Comparison of ENCODE assay signal across 31 cellular contexts in genomic region chr5:41844502-41844901, GRCh38.
"Had no signal": no experiment of that assay in that cellular context is flagged by ENCODE, and none has a peak within 500 bp of the region (broad histone marks: within the 10 kb centered on the region; RNA-seq: fewer than 3 reads in every experiment).

No MANE protein-coding gene starts in this region.

- ATAC-seq: activated CD8-positive, alpha-beta T cell treated with anti-CD3 and anti-CD28 coated beads for 36 hours; activated naive CD4-positive, alpha-beta T cell treated with anti-CD3 and anti-CD28 coated beads, Interleukin-2, amount 50 U/mL, for 72 hours; activated T-cell treated with anti-CD3 and anti-CD28 coated beads, Interleukin-2, amount 50 U/mL, for 4 hours; activated T-cell treated with anti-CD3 and anti-CD28 coated beads, Interleukin-2, amount 50 U/mL, for 72 hours; activated T-helper 17 cell treated with anti-CD3 and anti-CD28 coated beads, Interleukin-2, amount 50 U/mL, for 72 hours; body of pancreas; T-cell; T-helper 17 cell had no signal

- H3K4me1 ChIP-seq: breast epithelium had no signal

- DNase-seq: activated B cell treated with CpG ODN at 0.5 μM for 24 hours; activated CD4-positive, alpha-beta memory T cell treated with anti-CD3 and anti-CD28 coated beads for 36 hours; activated CD4-positive, alpha-beta T cell treated with anti-CD3 and anti-CD28 coated beads for 4 hours; activated CD4-positive, alpha-beta T cell treated with anti-CD3 and anti-CD28 coated beads, Interleukin-2, amount 10 ng/mL, durations not matched to agents 24 days and 14 days; activated CD4-positive, alpha-beta T cell treated with anti-CD3 and anti-CD28 coated beads, Interleukin-2, amount 50 U/mL, for 1 hour; activated CD4-positive, alpha-beta T cell treated with anti-CD3 and anti-CD28 coated beads, Interleukin-2, amount 50 U/mL, for 4 hours; activated CD4-positive, CD25-positive, alpha-beta regulatory T cell treated with anti-CD3 and anti-CD28 coated beads, Interleukin-2, amount 50 U/mL, for 72 hours; activated CD8-positive, alpha-beta memory T cell treated with anti-CD3 and anti-CD28 coated beads, Interleukin-2, amount 50 U/mL, for 4 hours; activated CD8-positive, alpha-beta T cell treated with anti-CD3 and anti-CD28 coated beads for 36 hours; activated effector memory CD4-positive, alpha-beta T cell treated with anti-CD3 and anti-CD28 coated beads, Interleukin-2, amount 50 U/mL, for 16 hours; activated gamma-delta T cell treated with Interleukin-2 at 50 U/mL for 16 hours; activated naive CD4-positive, alpha-beta T cell; activated naive CD4-positive, alpha-beta T cell treated with anti-CD3 and anti-CD28 coated beads for 36 hours; activated naive CD4-positive, alpha-beta T cell treated with anti-CD3 and anti-CD28 coated beads, Interleukin-2, amount 50 U/mL, for 16 hours; activated naive CD8-positive, alpha-beta T cell treated with anti-CD3 and anti-CD28 coated beads for 36 hours; activated T-cell treated with anti-CD3 and anti-CD28 coated beads for 4 hours; activated T-cell treated with anti-CD3 and anti-CD28 coated beads, Interleukin-2, amount 50 U/mL, for 1 hour; activated T-cell treated with anti-CD3 and anti-CD28 coated beads, Interleukin-2, amount 50 U/mL, for 4 hours; activated T-cell treated with anti-CD3 and anti-CD28 coated beads, Interleukin-2, amount 50 U/mL, for 72 hours; adrenal gland; amniotic stem cell; aorta; body of pancreas; brain microvascular endothelial cell; central memory CD4-positive, alpha-beta T cell; T-cell; T-helper 17 cell had no signal

- H3K27ac ChIP-seq: adrenal gland, body of pancreas, brain microvascular endothelial cell, breast epithelium, VCaP had no signal

- H3K36me3 ChIP-seq: breast epithelium had no signal

- H3K4me3 ChIP-seq: adrenal gland, body of pancreas, breast epithelium had no signal

- H3K27me3 ChIP-seq: adrenal gland, body of pancreas, brain microvascular endothelial cell, breast epithelium had no signal

- H3K9me3 ChIP-seq: adrenal gland, body of pancreas, breast epithelium had no signal
